Comparison of ENCODE assay signal across 19 cellular contexts in the genomic region with DNA sequence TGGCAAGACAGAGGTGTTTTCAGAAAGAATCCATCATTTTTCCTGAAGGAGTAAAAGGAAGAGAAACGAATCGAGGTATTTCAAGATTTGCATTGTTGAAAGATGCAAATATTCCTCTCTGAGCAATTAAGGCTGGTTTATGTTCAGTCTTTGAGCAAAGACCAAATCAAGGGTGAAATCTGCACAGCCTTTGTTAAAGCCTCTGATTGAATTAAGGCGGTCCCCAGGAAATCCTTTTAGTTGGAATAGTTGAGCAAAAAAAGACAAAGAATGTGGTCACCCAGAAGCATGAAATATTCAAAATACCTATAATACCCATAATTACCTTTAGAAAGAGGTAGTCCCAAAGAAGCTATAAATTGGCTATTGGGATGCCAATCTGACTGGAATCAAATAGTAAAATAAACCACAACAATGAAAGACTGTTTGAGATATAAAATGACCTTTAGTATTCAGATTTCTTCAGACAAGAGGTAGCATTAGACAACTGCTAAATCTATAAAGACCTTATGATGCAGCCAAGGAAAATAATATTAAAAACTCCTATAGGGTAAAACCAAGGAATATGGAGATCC.
"Had no signal": no experiment of that assay in that cellular context is flagged by ENCODE, and none has a peak within 500 bp of the region (broad histone marks: within the 10 kb centered on the region; RNA-seq: fewer than 3 reads in every experiment).

No MANE protein-coding gene starts in this region.

- DNase-seq: activated B cell treated with CpG ODN at 0.5 μM for 24 hours; activated CD4-positive, alpha-beta T cell treated with anti-CD3 and anti-CD28 coated beads for 48 hours; activated CD8-positive, alpha-beta memory T cell treated with anti-CD3 and anti-CD28 coated beads, Interleukin-2, amount 50 U/mL, for 4 hours; activated CD8-positive, alpha-beta T cell treated with anti-CD3 and anti-CD28 coated beads for 36 hours; activated effector memory CD4-positive, alpha-beta T cell treated with anti-CD3 and anti-CD28 coated beads, Interleukin-2, amount 50 U/mL, for 16 hours; activated T-cell treated with anti-CD3 and anti-CD28 coated beads, Interleukin-2, amount 50 U/mL, for 48 hours; effector CD8-positive, alpha-beta T cell; head of caudate nucleus; immature natural killer cell; nephron progenitor cell; ovary; sigmoid colon; stimulated activated CD4-positive, alpha-beta T cell treated with anti-CD3 and anti-CD28 coated beads, Interleukin-1b, Interleukin-23, amount 100 ng/mL, for 48 hours; stimulated activated naive CD8-positive, alpha-beta T cell treated with anti-CD3 and anti-CD28 coated beads, Interleukin-15, amount 100 ng/mL, for 72 hours; upper lobe of right lung had no signal

- H3K27ac Mint-ChIP-seq: activated B cell treated with CpG ODN at 0.5 μM for 24 hours; activated CD8-positive, alpha-beta T cell treated with anti-CD3 and anti-CD28 coated beads for 36 hours; activated naive CD4-positive, alpha-beta T cell treated with anti-CD3 and anti-CD28 coated beads, Interleukin-2, amount 50 U/mL, for 24 hours; immature natural killer cell; nephron progenitor cell; stimulated activated naive CD8-positive, alpha-beta T cell treated with anti-CD3 and anti-CD28 coated beads, Interleukin-15, amount 100 ng/mL, for 72 hours had no signal

- H3K4me1 ChIP-seq: upper lobe of right lung had no signal

- H3K9me3 Mint-ChIP-seq: nephron progenitor cell had no signal

- H3K36me3 Mint-ChIP-seq: activated naive CD4-positive, alpha-beta T cell treated with anti-CD3 and anti-CD28 coated beads, Interleukin-2, amount 50 U/mL, for 24 hours; brain had no signal

- ATAC-seq: activated CD8-positive, alpha-beta T cell treated with anti-CD3 and anti-CD28 coated beads for 36 hours; stimulated activated naive CD8-positive, alpha-beta T cell treated with anti-CD3 and anti-CD28 coated beads, Interleukin-15, amount 100 ng/mL, for 72 hours had no signal

- H3K4me3 ChIP-seq: ovary, sigmoid colon, upper lobe of right lung had no signal

- FAIRE-seq: endothelial cell of umbilical vein, frontal cortex had no signal

- H3K27me3 Mint-ChIP-seq: activated B cell treated with CpG ODN at 0.5 μM for 24 hours; activated CD8-positive, alpha-beta T cell treated with anti-CD3 and anti-CD28 coated beads for 36 hours; activated naive CD4-positive, alpha-beta T cell treated with anti-CD3 and anti-CD28 coated beads, Interleukin-2, amount 50 U/mL, for 24 hours; stimulated activated naive CD8-positive, alpha-beta T cell treated with anti-CD3 and anti-CD28 coated beads, Interleukin-15, amount 100 ng/mL, for 72 hours had no signal

- H3K4me1 Mint-ChIP-seq: activated B cell treated with CpG ODN at 0.5 μM for 24 hours; activated naive CD4-positive, alpha-beta T cell treated with anti-CD3 and anti-CD28 coated beads, Interleukin-2, amount 50 U/mL, for 24 hours; nephron progenitor cell; stimulated activated naive CD8-positive, alpha-beta T cell treated with anti-CD3 and anti-CD28 coated beads, Interleukin-15, amount 100 ng/mL, for 72 hours had no signal

- H3K27ac ChIP-seq: ovary, sigmoid colon, upper lobe of right lung had no signal

- H3K9me3 ChIP-seq: ovary, sigmoid colon, upper lobe of right lung had no signal

- H3K27me3 ChIP-seq: ovary, sigmoid colon, upper lobe of right lung had no signal

- H3K4me3 Mint-ChIP-seq: activated B cell treated with CpG ODN at 0.5 μM for 24 hours; activated CD8-positive, alpha-beta T cell treated with anti-CD3 and anti-CD28 coated beads for 36 hours; activated naive CD4-positive, alpha-beta T cell treated with anti-CD3 and anti-CD28 coated beads, Interleukin-2, amount 50 U/mL, for 24 hours; brain; immature natural killer cell; nephron progenitor cell; stimulated activated naive CD8-positive, alpha-beta T cell treated with anti-CD3 and anti-CD28 coated beads, Interleukin-15, amount 100 ng/mL, for 72 hours had no signal

- H3K36me3 ChIP-seq: ovary, sigmoid colon, upper lobe of right lung had no signal
